ENCODE assay signal across 11 cellular contexts in the genomic region with DNA sequence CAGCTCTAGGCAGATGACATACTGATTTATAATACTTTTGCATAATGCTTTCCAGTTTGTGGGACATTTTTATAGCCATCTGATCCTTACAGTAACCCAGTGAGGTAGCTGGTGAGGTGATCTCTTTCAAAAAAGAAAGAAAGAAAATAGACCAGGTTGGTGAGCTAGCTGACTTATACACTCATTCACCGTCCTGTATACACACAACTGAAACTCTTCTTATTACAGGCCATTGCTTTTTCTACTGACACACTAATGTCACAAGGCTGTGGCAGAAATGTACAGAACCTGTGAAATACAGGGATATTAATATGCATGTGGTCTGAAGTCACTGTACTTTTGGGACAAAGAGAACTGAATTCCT.
A peak's percentile ranks its signal among the peaks of the same experiment; 100 is the strongest.
DNase-seq lines count a peak whose midpoint lies in the region; ATAC-seq, FAIRE-seq and TF ChIP-seq lines count a peak whose summit lies in the region.
"Had no signal": no experiment of that assay in that cellular context is flagged by ENCODE, and none has a peak within 500 bp of the region (broad histone marks: within the 10 kb centered on the region; RNA-seq: fewer than 3 reads in every experiment).

No MANE protein-coding gene starts in this region.

- no peaks in the 10 kb centered on the region for H3K27me3 Mint-ChIP-seq in stimulated activated memory B cell treated with anti-CD40 and anti-IgM and Interleukin-4, amounts not matched to agents 10 μg/mL and 1 μg/mL and 100 μg/mL, for 72 hours

- RAD21 ChIA-PET in GM12878 (lab: Charles Lee; ENCODE audit: unreplicated experiment): interaction anchor here (0.7 to 14.9 kb wide), 16 partner anchors 10 to 336 kb away, joined by 3 to 325 read pairs (median 4); partner anchors contain the start of genes BHLHE40 and ITPR1

- no peaks in the 10 kb centered on the region for H3K79me2 ChIP-seq in GM12878 (ENCODE audit: control insufficient read depth, insufficient read depth, low read length)

- 35% methylated on average over 1 of the region's 1 CpG for WGBS in GM12878 (ENCODE audit: insufficient coverage, insufficient replicate concordance, low lambda C conversion rate, missing lambda C conversion rate)
- 93 to 95% methylated on average over 1 of the region's 1 CpG for WGBS in pancreas, 2 donors

- H3K27ac ChIP-seq in GM12878 (ENCODE audit: control insufficient read depth, insufficient read depth): 0 out of 2 replicates have a peak overlapping the region, but pooled peaks have one; percentile 15
- no peak overlapping the region for H3K27ac ChIP-seq in pancreas

- peaks cover 85% of the 10 kb centered on the region for H3K4me1 Mint-ChIP-seq in stimulated activated memory B cell treated with anti-CD40 and anti-IgM and Interleukin-4, amounts not matched to agents 10 μg/mL and 1 μg/mL and 100 μg/mL, for 72 hours

- H3K36me3 ChIP-seq in GM12878 (ENCODE audit: control insufficient read depth in 2 of 2, insufficient read depth in 2 of 2, low read length in 1 of 2) (peaks cover 0 to 14% of the 10 kb centered on the region in 2 experiments; a peak in 2 of 4 replicates), pancreas (no peaks in the 10 kb centered on the region)

- H3K4me3 ChIP-seq in GM12878: no peak overlapping the region
- H3K4me3 ChIP-seq in pancreas: no peak overlapping the region

- no peak overlapping the region for H3K9ac ChIP-seq in GM12878 (ENCODE audit: control insufficient read depth, insufficient read depth, low read length)

- POLR2A ChIA-PET in GM12878 (lab: Charles Lee): interaction anchor here (0.7 to 2.4 kb wide), 8 partner anchors 21 to 155 kb away, joined by 3 to 10 read pairs (median 5); no protein-coding TSS in a partner anchor

- H3K27me3 ChIP-seq in GM12878 (replicated peaks in 1 of 2; ENCODE audit: control insufficient read depth in 2 of 2, insufficient read depth in 2 of 2, low read length in 1 of 2): no peaks in the 10 kb centered on the region
- H3K27me3 ChIP-seq in pancreas: no peaks in the 10 kb centered on the region

- in situ Hi-C loops in GM12878 (cut with MboI): no loop called here

- no peak for TF ChIP-seq CTCF in GM12878 (IDR thresholded peaks at IDR 0.05 in 2 of 3, conservative IDR thresholded peaks at IDR 0.05 in 1 of 3; ENCODE audit: control insufficient read depth in 2 of 3, extremely low read depth in 1 of 3, insufficient read depth in 1 of 3, low read depth in 3 of 3, low read length in 3 of 3)
- TF ChIP-seq CTCF in pancreas (IDR thresholded peaks at IDR 0.05): no peak

- TF ChIP-seq EP300 in GM12878 (IDR thresholded peaks at IDR 0.05; ENCODE audit: borderline replicate concordance in 1 of 2, control insufficient read depth in 1 of 2, low read depth in 2 of 2, low read length in 2 of 2): no peak

- no TSS peak for BruUV-seq in GM12878 (replicated peaks; lab: Mats Ljungman, UMichigan)

- DNase-seq in NCI-H526 (lab: John Stamatoyannopoulos, UW): peak; percentile 5 to 24
- no peak for DNase-seq in NCI-H526 treated with DMSO at 0.1 percent for 48 hours (lab: John Stamatoyannopoulos, UW)
- no peak for DNase-seq in GM12878 (ENCODE audit: low read depth, low spot score)
- DNase-seq in stimulated activated CD4-positive, alpha-beta T cell treated with anti-CD3 and anti-CD28 coated beads, Interleukin-2, amount 100 ng/mL, for 48 hours: no peak
- DNase-seq in nucleus accumbens (lab: John Stamatoyannopoulos, UW): no peak
- no peak for DNase-seq in pancreas
- DNase-seq: foreskin melanocyte, T-helper 9 cell had no signal

- CTCF ChIA-PET in GM12878 (lab: Yijun Ruan, JAX): interaction anchor here (0.5 to 3.2 kb wide), 12 partner anchors 10 to 147 kb away, joined by 3 to 26 read pairs (median 4); no protein-coding TSS in a partner anchor

- no peak for TF ChIP-seq POLR2A in GM12878 (IDR thresholded peaks at IDR 0.05; ENCODE audit: low read depth, low read length)

- H3K4me2 ChIP-seq in GM12878 (ENCODE audit: control insufficient read depth, insufficient read depth): no peak overlapping the region

- H3K27ac Mint-ChIP-seq in stimulated activated memory B cell treated with anti-CD40 and anti-IgM and Interleukin-4, amounts not matched to agents 10 μg/mL and 1 μg/mL and 100 μg/mL, for 72 hours: peak overlapping the region; percentile 69

- H2AFZ ChIP-seq in GM12878 (ENCODE audit: control insufficient read depth, low read depth, low read length): no peak overlapping the region

- TF ChIP-seq RAD21 in GM12878 (IDR thresholded peaks at IDR 0.05; ENCODE audit: insufficient read depth, low read depth, low read length): no peak

- no peak overlapping the region for H3K4me3 Mint-ChIP-seq in stimulated activated memory B cell treated with anti-CD40 and anti-IgM and Interleukin-4, amounts not matched to agents 10 μg/mL and 1 μg/mL and 100 μg/mL, for 72 hours

- SMC1A ChIA-PET in GM12878 (lab: Charles Lee; ENCODE audit: uncharacterized antibody, unreplicated experiment): interaction anchor here (0.7 to 11.1 kb wide), 21 partner anchors 10 to 280 kb away, joined by 3 to 129 read pairs (median 4); partner anchors contain the start of gene BHLHE40

- FAIRE-seq in GM12878 (lab: Jason Lieb, UNC): no peak
- no peak for FAIRE-seq in pancreas (lab: Jason Lieb, UNC)
- FAIRE-seq: H1 had no signal

- H3K9me3 Mint-ChIP-seq in stimulated activated memory B cell treated with anti-CD40 and anti-IgM and Interleukin-4, amounts not matched to agents 10 μg/mL and 1 μg/mL and 100 μg/mL, for 72 hours: no peaks in the 10 kb centered on the region

- intact Hi-C loops in GM12878 (cut with micrococcal nuclease; ENCODE audit: unreplicated experiment) (loop anchor here (5.0 kb wide), 1 partner anchor 107 kb away; no protein-coding TSS in a partner anchor), pancreas (cut with DNase I) (no loop called here)

- ATAC-seq in HG02973 (IDR thresholded peaks at IDR 0.05; ENCODE audit: unreplicated experiment) (peak; percentile 34), GM12878 (peak; percentile 54), pancreas (no peak)
- ATAC-seq in stimulated activated memory B cell treated with anti-CD40 and anti-IgM and Interleukin-4, amounts not matched to agents 10 μg/mL and 1 μg/mL and 100 μg/mL, for 72 hours: no peak

- H3K4me1 ChIP-seq in GM12878 (ENCODE audit: control insufficient read depth, insufficient read depth, low read length) (peaks cover 33% of the 10 kb centered on the region), pancreas (peaks cover 15 to 29% (median 21%) of the 10 kb centered on the region in 3 donors)

- peaks cover 74% of the 10 kb centered on the region for H3K36me3 Mint-ChIP-seq in stimulated activated memory B cell treated with anti-CD40 and anti-IgM and Interleukin-4, amounts not matched to agents 10 μg/mL and 1 μg/mL and 100 μg/mL, for 72 hours

- no peaks in the 10 kb centered on the region for H4K20me1 ChIP-seq in GM12878 (ENCODE audit: control insufficient read depth, insufficient read depth)

- H3K9me3 ChIP-seq in GM12878 (replicated peaks; ENCODE audit: control insufficient read depth, insufficient read depth, low read length): no peaks in the 10 kb centered on the region
- no peaks in the 10 kb centered on the region for H3K9me3 ChIP-seq in pancreas

TF ChIP-seq in GM12878, 131 proteins besides CTCF, POLR2A, EP300 and RAD21 (continues in another document):
- TF ChIP-seq POLR2AphosphoS2 (IDR thresholded peaks at IDR 0.05; ENCODE audit: low read depth, low read length) (no peak), CREB1 (IDR thresholded peaks at IDR 0.05; ENCODE audit: low read depth) (0 out of 2 replicates have a peak, but pooled peaks have one; percentile 11), ZNF622 (IDR thresholded peaks at IDR 0.05) (no peak), CREM (IDR thresholded peaks at IDR 0.05; ENCODE audit: low read depth) (peak; percentile 25; the same call in 1 of the 2 replicates), EED (IDR thresholded peaks at IDR 0.05; ENCODE audit: low read depth) (peak; percentile 36; the same call in 1 of the 2 replicates), IKZF1 (conservative IDR thresholded peaks at IDR 0.05) (peak; percentile 42; the same call in 1 of the 2 replicates), LARP7 (IDR thresholded peaks at IDR 0.05) (no peak), JUNB (IDR thresholded peaks at IDR 0.05) (peak; percentile 64), SMARCA5 (IDR thresholded peaks at IDR 0.05) (no peak), ZBED1 (IDR thresholded peaks at IDR 0.05; ENCODE audit: borderline replicate concordance) (peak; percentile 77; the same call in 1 of the 2 replicates), POU2F2 (IDR thresholded peaks at IDR 0.05; ENCODE audit: borderline replicate concordance, low read depth, low read length) (peak; percentile 33; the same call in 1 of the 3 replicates), ATF2 (IDR thresholded peaks at IDR 0.05; ENCODE audit: low read length) (peak; percentile 69), RUNX3 (IDR thresholded peaks at IDR 0.05; ENCODE audit: low read length) (peak; percentile 36), ETV6 (conservative IDR thresholded peaks at IDR 0.05 in 1 of 2, IDR thresholded peaks at IDR 0.05 in 1 of 2; ENCODE audit: borderline replicate concordance in 1 of 2, low read depth in 1 of 2) (0 out of 4 replicates have a peak, but pooled peaks of 1 of the 2 experiments have one; percentile 31)
- TF ChIP-seq, protein P1, sequence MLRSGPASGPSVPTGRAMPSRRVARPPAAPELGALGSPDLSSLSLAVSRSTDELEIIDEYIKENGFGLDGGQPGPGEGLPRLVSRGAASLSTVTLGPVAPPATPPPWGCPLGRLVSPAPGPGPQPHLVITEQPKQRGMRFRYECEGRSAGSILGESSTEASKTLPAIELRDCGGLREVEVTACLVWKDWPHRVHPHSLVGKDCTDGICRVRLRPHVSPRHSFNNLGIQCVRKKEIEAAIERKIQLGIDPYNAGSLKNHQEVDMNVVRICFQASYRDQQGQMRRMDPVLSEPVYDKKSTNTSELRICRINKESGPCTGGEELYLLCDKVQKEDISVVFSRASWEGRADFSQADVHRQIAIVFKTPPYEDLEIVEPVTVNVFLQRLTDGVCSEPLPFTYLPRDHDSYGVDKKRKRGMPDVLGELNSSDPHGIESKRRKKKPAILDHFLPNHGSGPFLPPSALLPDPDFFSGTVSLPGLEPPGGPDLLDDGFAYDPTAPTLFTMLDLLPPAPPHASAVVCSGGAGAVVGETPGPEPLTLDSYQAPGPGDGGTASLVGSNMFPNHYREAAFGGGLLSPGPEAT (IDR thresholded peaks at IDR 0.05; ENCODE audit: low read depth): peak; percentile 67; the same call in 1 of the 2 replicates

Comparison
In these comparisons a context has a peak if more than half of its experiments do, and no peak if none do; other contexts are left out.
1. DNase-seq: peak in NCI-H526 (2 of 2); none in NCI-H526 treated with DMSO at 0.1 percent for 48 hours (single experiment), GM12878 (single experiment), stimulated activated CD4-positive, alpha-beta T cell treated with anti-CD3 and anti-CD28 coated beads, Interleukin-2, amount 100 ng/mL, for 48 hours (0 of 2), nucleus accumbens (0 of 56) and pancreas (0 of 6).
2. ATAC-seq: peak in HG02973 (single experiment) and GM12878 (single experiment); none in stimulated activated memory B cell treated with anti-CD40 and anti-IgM and Interleukin-4, amounts not matched to agents 10 μg/mL and 1 μg/mL and 100 μg/mL, for 72 hours (single experiment) and pancreas (0 of 4).